In the genomic region with DNA sequence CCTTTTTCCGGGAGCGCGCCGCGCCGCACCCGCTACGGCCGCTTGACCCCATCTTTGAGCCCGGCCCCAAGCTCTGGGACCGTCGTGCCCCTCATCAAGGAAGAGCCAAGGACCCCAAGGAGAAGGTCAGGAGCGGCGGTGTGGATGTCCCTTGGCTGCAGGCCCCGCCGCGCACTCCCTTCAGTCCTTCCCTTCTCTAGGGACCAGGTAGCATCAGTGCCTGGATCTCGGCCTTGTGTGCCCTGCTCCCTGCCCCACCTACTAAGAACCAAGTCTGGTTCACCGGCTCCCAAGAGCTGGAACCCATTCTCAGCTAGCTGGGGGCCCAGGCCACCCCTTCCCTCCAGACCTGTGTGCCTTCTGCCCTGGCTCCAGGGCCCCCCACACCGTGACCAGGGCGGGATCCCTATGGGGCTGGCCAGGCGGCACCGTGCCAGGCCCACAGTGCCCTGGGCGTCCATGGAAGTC, we compare ENCODE assay signal across 9 cellular contexts.
DNase-seq lines count a peak whose midpoint lies in the region; ATAC-seq, FAIRE-seq and TF ChIP-seq lines count a peak whose summit lies in the region.
"Had no signal": no experiment of that assay in that cellular context is flagged by ENCODE, and none has a peak within 500 bp of the region (broad histone marks: within the 10 kb centered on the region; RNA-seq: fewer than 3 reads in every experiment).

No MANE protein-coding gene starts in this region.

- peak overlapping the region; percentile 15; the same call in 1 of the 2 replicates for H3K27ac ChIP-seq in C4-2B
- no peak overlapping the region for H3K27ac ChIP-seq in H1 (ENCODE audit: low read depth, low read length)

- H3K4me3 Mint-ChIP-seq in IgD-negative memory B cell: peak overlapping the region; percentile 76 to 91 (median 89)
- peak overlapping the region in 9 of 10 donors; percentile 18 to 78 (median 57) for H3K4me3 Mint-ChIP-seq in naive thymus-derived CD8-positive, alpha-beta T cell

- TF ChIP-seq RAD21 in H1 (IDR thresholded peaks at IDR 0.05 in 1 of 2, conservative IDR thresholded peaks at IDR 0.05 in 1 of 2; ENCODE audit: low read depth in 2 of 2, low read length in 2 of 2): no peak

- H2AK5ac ChIP-seq in H1 (ENCODE audit: low read depth, low read length): no peak overlapping the region

- H3K9me3 Mint-ChIP-seq in IgD-negative memory B cell: no peaks in the 10 kb centered on the region
- H3K9me3 Mint-ChIP-seq in naive thymus-derived CD8-positive, alpha-beta T cell: no peaks in the 10 kb centered on the region
- H3K9me3 Mint-ChIP-seq: activated naive CD4-positive, alpha-beta T cell treated with anti-CD3 and anti-CD28 coated beads, Interleukin-2, amount 10 ng/mL, durations not matched to agents 7 days and 5 days had no signal

- H3K4ac ChIP-seq in H1 (replicated peaks; ENCODE audit: insufficient read length, low read depth, low read length): no peak overlapping the region

- H2BK15ac ChIP-seq in H1 (ENCODE audit: low read length): no peak overlapping the region

- TF ChIP-seq POLR2A in H1 (IDR thresholded peaks at IDR 0.05; ENCODE audit: control extremely low read depth in 1 of 2, low read depth in 2 of 2, low read length in 2 of 2): no peak

- no peak for DNase-seq in H1 (ENCODE audit: low read depth in 1 of 2, low spot score in 2 of 2)
- DNase-seq in naive thymus-derived CD8-positive, alpha-beta T cell: no peak
- DNase-seq in NAMALWA (ENCODE audit: low spot score): no peak
- no peak for DNase-seq in OCI-M2 (lab: John Stamatoyannopoulos, UW; ENCODE audit: unreplicated experiment)
- DNase-seq in stimulated activated CD4-positive, alpha-beta T cell treated with anti-CD3 and anti-CD28 coated beads, Interleukin-12 subunit alpha, Interleukin-12 subunit beta, amount 100 ng/mL, for 4 hours: no peak

- H2AFZ ChIP-seq in H1 (ENCODE audit: low read length): peak overlapping the region; percentile 59; the same call in 1 of the 2 replicates

- H3K36me3 ChIP-seq in H1 (ENCODE audit: control insufficient read depth in 2 of 4, insufficient read depth in 4 of 4, low read length in 3 of 4): no peaks in the 10 kb centered on the region

- H3K4me3 ChIP-seq in H1 (ENCODE audit: extremely low read depth in 1 of 4, insufficient read depth in 2 of 4, low read depth in 3 of 4, low read length in 4 of 4): peak overlapping the region; percentile 11 to 69 (median 49)

- no peak overlapping the region for H3K56ac ChIP-seq in H1 (replicated peaks; ENCODE audit: insufficient read length, low read depth, low read length)

- peak; percentile 53 for TF ChIP-seq CTCF in C4-2B (conservative IDR thresholded peaks at IDR 0.05)
- TF ChIP-seq CTCF in H1 (IDR thresholded peaks at IDR 0.05; ENCODE audit: control extremely low read depth in 1 of 3, insufficient read depth in 1 of 3, low read depth in 1 of 3, low read length in 3 of 3): no peak

- peaks cover 2% of the 10 kb centered on the region; the same call in 1 of the 2 replicates for H3K23me2 ChIP-seq in H1 (ENCODE audit: low read depth, low read length)

- no peak overlapping the region for H2BK120ac ChIP-seq in H1 (replicated peaks; ENCODE audit: low read depth, low read length)

- peak overlapping the region; percentile 22 for H4K91ac ChIP-seq in H1 (replicated peaks; ENCODE audit: insufficient read length, low read length)

- H3K9me3 ChIP-seq in H1 (ENCODE audit: insufficient read depth in 2 of 2, low read depth in 1 of 2, low read length in 1 of 2): no peaks in the 10 kb centered on the region

- H4K8ac ChIP-seq in H1 (ENCODE audit: extremely low read depth, insufficient read depth, low read length): peak overlapping the region; percentile 92

- H3K9ac ChIP-seq in H1 (replicated peaks in 1 of 4; ENCODE audit: extremely low read depth in 1 of 4, low read depth in 3 of 4, low read length in 3 of 4): no peak overlapping the region; a peak in 2 of 7 replicates

- H3K14ac ChIP-seq in H1 (ENCODE audit: insufficient read length): no peak overlapping the region

- H4K20me1 ChIP-seq in H1 (replicated peaks in 1 of 2; ENCODE audit: control insufficient read depth in 1 of 2, insufficient read depth in 2 of 2, low read length in 2 of 2): no peaks in the 10 kb centered on the region

- TF ChIP-seq EP300 in H1 (IDR thresholded peaks at IDR 0.05; ENCODE audit: borderline replicate concordance in 1 of 2, low read depth in 2 of 2, low read length in 2 of 2): no peak

- 0 out of 2 replicates have a peak overlapping the region, but pooled peaks have one; percentile 17 for H2BK20ac ChIP-seq in H1 (ENCODE audit: low read length)

- H4K5ac ChIP-seq in H1 (ENCODE audit: insufficient read length, low read depth, low read length): peak overlapping the region; percentile 23

- no peaks in the 10 kb centered on the region for H3K79me2 ChIP-seq in H1 (ENCODE audit: control insufficient read depth in 1 of 2, insufficient read depth in 2 of 2, low read length in 2 of 2)

- H3K4me1 Mint-ChIP-seq in IgD-negative memory B cell: peaks cover 34 to 44% (median 40%) of the 10 kb centered on the region in 3 donors
- peaks cover 2 to 25% (median 11%) of the 10 kb centered on the region in 4 donors for H3K4me1 Mint-ChIP-seq in naive thymus-derived CD8-positive, alpha-beta T cell

- no peak overlapping the region for H3K23ac ChIP-seq in H1 (ENCODE audit: insufficient read length)

- H3K79me1 ChIP-seq in H1 (ENCODE audit: low read depth, low read length): no peaks in the 10 kb centered on the region

- H3K4me2 ChIP-seq in H1 (ENCODE audit: insufficient read depth in 1 of 2, low read depth in 2 of 2, low read length in 2 of 2): peak overlapping the region; percentile 77 to 92

- H3K27me3 ChIP-seq in H1 (replicated peaks in 1 of 4; ENCODE audit: control insufficient read depth in 3 of 4, extremely low read depth in 1 of 4, insufficient read depth in 3 of 4, low read length in 3 of 4): no peaks in the 10 kb centered on the region

- H3K27ac Mint-ChIP-seq in IgD-negative memory B cell: peak overlapping the region in 2 of 3 donors; percentile 72 to 97
- H3K27ac Mint-ChIP-seq in naive thymus-derived CD8-positive, alpha-beta T cell: no peak overlapping the region

- peaks cover 5 to 14% (median 10%) of the 10 kb centered on the region in 4 experiments for H3K4me1 ChIP-seq in H1 (replicated peaks in 1 of 4; ENCODE audit: control insufficient read depth in 3 of 4, insufficient read depth in 4 of 4, low read length in 3 of 4)

- peak overlapping the region; percentile 84 for H3K18ac ChIP-seq in H1 (ENCODE audit: extremely low read depth, low read length)

- ATAC-seq in naive thymus-derived CD8-positive, alpha-beta T cell: no peak
- no peak for ATAC-seq in HG03354 (IDR thresholded peaks at IDR 0.05; ENCODE audit: poor library complexity, severe bottlenecking, unreplicated experiment)

- peaks cover 17% of the 10 kb centered on the region for H3K36me3 Mint-ChIP-seq in IgD-negative memory B cell
- H3K36me3 Mint-ChIP-seq in naive thymus-derived CD8-positive, alpha-beta T cell: no peaks in the 10 kb centered on the region
- H3K36me3 Mint-ChIP-seq: activated naive CD4-positive, alpha-beta T cell treated with anti-CD3 and anti-CD28 coated beads, Interleukin-2, amount 10 ng/mL, durations not matched to agents 7 days and 5 days had no signal

- WGBS in H1 (ENCODE audit: extremely low coverage in 1 of 2, insufficient coverage in 1 of 2, insufficient read length in 1 of 2, insufficient replicate concordance in 2 of 2, low coverage in 1 of 2, low lambda C conversion rate in 2 of 2, missing lambda C conversion rate in 1 of 2), 2 experiments: 27% methylated on average over 24 of the region's 24 CpGs; no CpG with 5 or more reads in 1 of the 2 experiments

- no peak overlapping the region for H2BK12ac ChIP-seq in H1 (ENCODE audit: low read depth, low read length)

- CTCF ChIA-PET in H1 (lab: Charles Lee; ENCODE audit: partially characterized antibody): interaction anchor here (0.6 to 6.5 kb wide), 23 partner anchors 10 to 816 kb away, joined by 3 to 58 read pairs (median 4); no protein-coding TSS in a partner anchor

- no peak overlapping the region for H2BK5ac ChIP-seq in H1 (ENCODE audit: low read depth, low read length)

- POLR2A ChIA-PET in H1 (lab: Charles Lee; ENCODE audit: partially characterized antibody): interaction anchor here (0.8 to 2.3 kb wide), 8 partner anchors 10 to 161 kb away, joined by 3 to 10 read pairs (median 4); no protein-coding TSS in a partner anchor
- POLR2A ChIA-PET in naive thymus-derived CD8-positive, alpha-beta T cell (lab: Charles Lee): no interaction called here

- no peak for FAIRE-seq in H1 (lab: Jason Lieb, UNC)

- H3K27me3 Mint-ChIP-seq in IgD-negative memory B cell: no peaks in the 10 kb centered on the region
- peaks cover 0 to 23% (median 6%) of the 10 kb centered on the region in 5 donors for H3K27me3 Mint-ChIP-seq in naive thymus-derived CD8-positive, alpha-beta T cell

TF ChIP-seq in H1, 55 proteins besides CTCF, POLR2A, EP300 and RAD21 (continues in another document):
- TF ChIP-seq TBP (IDR thresholded peaks at IDR 0.05; ENCODE audit: low read depth, low read length) (no peak), HDAC2 (IDR thresholded peaks at IDR 0.05; ENCODE audit: borderline replicate concordance in 1 of 2, low read depth in 2 of 2, low read length in 2 of 2) (no peak), ASH2L (IDR thresholded peaks at IDR 0.05; ENCODE audit: low read length) (peak; percentile 55), KDM4A (IDR thresholded peaks at IDR 0.05; ENCODE audit: low read depth, low read length, severe bottlenecking) (no peak), SIX5 (IDR thresholded peaks at IDR 0.05; ENCODE audit: low read depth, low read length) (no peak), BACH1 (IDR thresholded peaks at IDR 0.05; ENCODE audit: low read length) (no peak)

Comparison
In these comparisons a context has a peak if more than half of its experiments do, and no peak if none do; other contexts are left out.
1. H3K27ac Mint-ChIP-seq: peak in IgD-negative memory B cell (2 of 3); none in naive thymus-derived CD8-positive, alpha-beta T cell (0 of 10).